23 cellular contexts compared by ENCODE assay signal in genomic region chr2:105937498-105937897, GRCh38.
"Had no signal": no experiment of that assay in that cellular context is flagged by ENCODE, and none has a peak within 500 bp of the region (broad histone marks: within the 10 kb centered on the region; RNA-seq: fewer than 3 reads in every experiment).

No MANE protein-coding gene starts in this region.

- H3K4me3 ChIP-seq: colonic mucosa, esophagus squamous epithelium, gastrocnemius medialis, heart right ventricle, left lung, lower lobe of right lung had no signal

- H3K27ac ChIP-seq: colonic mucosa, epithelial cell of prostate, esophagus squamous epithelium, gastrocnemius medialis, heart right ventricle, left lung, lower lobe of right lung had no signal

- FAIRE-seq: endometrium, islet of Langerhans, keratinocyte had no signal

- ATAC-seq: effector memory CD8-positive, alpha-beta T cell; gastrocnemius medialis; heart right ventricle; left cardiac atrium; left lung; left ventricle myocardium superior had no signal

- H3K9me3 ChIP-seq: colonic mucosa, esophagus squamous epithelium, gastrocnemius medialis had no signal

- H3K27me3 ChIP-seq: colonic mucosa, esophagus squamous epithelium, gastrocnemius medialis, heart right ventricle, left lung had no signal

- H3K36me3 ChIP-seq: colonic mucosa, esophagus squamous epithelium, gastrocnemius medialis, heart right ventricle, left lung, lower lobe of right lung had no signal

- DNase-seq: colonic mucosa; cortex of kidney; effector CD8-positive, alpha-beta T cell; effector memory CD8-positive, alpha-beta T cell; endodermal cell; erythroblast; esophagus squamous epithelium; foreskin fibroblast; foreskin melanocyte; gastrocnemius medialis; glutamatergic neuron; heart right ventricle; hippocampal formation; left cardiac atrium; left lung; left ventricle myocardium superior; lower lobe of right lung; mesendoderm; midbrain had no signal

- H3K4me1 ChIP-seq: colonic mucosa, left lung, lower lobe of right lung had no signal
